ENCODE assay signal across 9 cellular contexts in the genomic region with DNA sequence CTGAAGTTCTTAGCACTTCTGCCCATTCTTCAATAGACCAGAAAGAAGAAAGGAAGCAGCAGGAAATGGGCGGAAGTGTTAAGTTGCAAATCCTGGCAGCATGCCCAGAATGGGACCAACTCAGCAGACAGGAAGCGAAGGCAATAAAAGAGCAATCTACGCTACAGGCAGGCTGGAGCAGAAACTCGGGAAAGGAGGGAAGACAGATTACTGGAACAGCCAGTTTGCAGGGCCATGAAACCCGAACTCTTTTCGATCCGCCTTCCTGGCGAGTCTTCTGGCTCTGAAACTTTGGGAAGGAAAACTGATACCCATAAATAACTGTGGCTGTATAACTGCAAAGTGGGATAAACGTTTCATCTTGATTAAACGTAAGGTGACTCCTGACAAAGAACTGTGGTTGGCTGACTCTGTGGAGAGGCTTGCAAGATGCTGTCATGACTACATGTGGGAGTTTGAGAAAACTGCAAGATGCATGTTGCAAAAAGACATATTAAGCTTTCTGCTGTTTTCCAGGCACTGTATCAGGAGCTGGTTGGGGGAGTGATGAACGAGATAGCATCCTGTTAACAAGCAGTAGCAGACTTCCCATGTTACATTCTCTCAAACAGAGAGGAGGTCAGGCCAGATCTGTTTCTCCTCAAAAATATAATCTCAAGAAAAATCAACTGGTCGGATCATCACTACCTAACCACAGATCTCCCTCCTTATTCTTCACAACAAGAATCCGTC.
A peak's percentile ranks its signal among the peaks of the same experiment; 100 is the strongest.
DNase-seq lines count a peak whose midpoint lies in the region; ATAC-seq lines count a peak whose summit lies in the region.
"Had no signal": no experiment of that assay in that cellular context is flagged by ENCODE, and none has a peak within 500 bp of the region (broad histone marks: within the 10 kb centered on the region; RNA-seq: fewer than 3 reads in every experiment).

No MANE protein-coding gene starts in this region.

- no peaks in the 10 kb centered on the region for H3K36me3 ChIP-seq in BLaER1

- H3K9me3 ChIP-seq in BLaER1: peaks cover 21% of the 10 kb centered on the region

- DNase-seq in Jurkat, Clone E6-1 (ENCODE audit: low read depth, low spot score): peak; percentile 95
- peak; percentile 41 for DNase-seq in RKO (ENCODE audit: low spot score)
- peak in 26 of 51 donors; percentile 3 to 55 (median 19) for DNase-seq in hypothalamus (lab: John Stamatoyannopoulos, UW)
- peak; percentile 15 to 21 for DNase-seq in stimulated activated CD4-positive, alpha-beta T cell treated with anti-CD3 and anti-CD28 coated beads, Interleukin-15, amount 100 ng/mL, for 1 hour (ENCODE audit: low read depth in 1 of 2, low spot score in 1 of 2)
- DNase-seq: naive B cell had no signal

- no peaks in the 10 kb centered on the region for H4K20me1 ChIP-seq in BLaER1

- no peaks in the 10 kb centered on the region for H3K27me3 Mint-ChIP-seq in activated naive CD8-positive, alpha-beta T cell

- peak overlapping the region; percentile 80 for H3K4me2 ChIP-seq in BLaER1

- no peak overlapping the region for H3K9ac ChIP-seq in BLaER1

- peaks cover 34% of the 10 kb centered on the region for H3K4me1 Mint-ChIP-seq in activated naive CD8-positive, alpha-beta T cell (ENCODE audit: low read depth)

- H3K36me3 Mint-ChIP-seq in activated naive CD8-positive, alpha-beta T cell: no peaks in the 10 kb centered on the region

- peaks cover 32% of the 10 kb centered on the region for H3K4me1 ChIP-seq in BLaER1

- peak overlapping the region; percentile 72 for H3K4me3 Mint-ChIP-seq in activated naive CD8-positive, alpha-beta T cell

- H3K27ac Mint-ChIP-seq in activated naive CD8-positive, alpha-beta T cell: peak overlapping the region; percentile 85

- ATAC-seq in GM18519 (IDR thresholded peaks at IDR 0.05; ENCODE audit: low FRiP score, unreplicated experiment): no peak
- ATAC-seq in HG03520 (IDR thresholded peaks at IDR 0.05; ENCODE audit: unreplicated experiment): no peak

- no peak overlapping the region for H3K4me3 ChIP-seq in BLaER1
- peak overlapping the region; percentile 37 for H3K4me3 ChIP-seq in Jurkat, Clone E6-1 (ENCODE audit: low read length)

- H3K27me3 ChIP-seq in BLaER1: no peaks in the 10 kb centered on the region

- peaks cover 4% of the 10 kb centered on the region for H3K9me3 Mint-ChIP-seq in activated naive CD8-positive, alpha-beta T cell (ENCODE audit: low read depth)

- H3K27ac ChIP-seq in BLaER1: peak overlapping the region; percentile 39; the same call in 1 of the 2 replicates

Comparison
In these comparisons a context has a peak if more than half of its experiments do, and no peak if none do; other contexts are left out.
1. DNase-seq: peak in every context shown above with its lines; median percentile 95 in Jurkat, Clone E6-1; 41 in RKO; 19 in hypothalamus; 18 in stimulated activated CD4-positive, alpha-beta T cell treated with anti-CD3 and anti-CD28 coated beads, Interleukin-15, amount 100 ng/mL, for 1 hour.